In genomic region chr12:111369496-111370220, GRCh38 we compare ENCODE assay signal across 8 cellular contexts. TPM values are rescaled to one million over a fixed set of nuclear protein-coding genes. Genes with fewer than 3 reads are reported as not detected.
DNase-seq lines count a peak whose midpoint lies in the region; ATAC-seq and TF ChIP-seq lines count a peak whose summit lies in the region.

No MANE protein-coding gene starts in this region.

- H3K4me3 ChIP-seq in testis: peak overlapping the region; percentile 85 to 92

- H3K27me3 Mint-ChIP-seq in activated CD4-positive, alpha-beta T cell treated with anti-CD3 and anti-CD28 coated beads for 36 hours: peaks cover 3% of the 10 kb centered on the region
- H3K27me3 Mint-ChIP-seq in activated T-helper 17 cell treated with anti-CD3 and anti-CD28 coated beads, Interleukin-2, amount 50 U/mL, for 72 hours: no peaks in the 10 kb centered on the region
- peaks cover 0 to 4% (median 0%) of the 10 kb centered on the region in 3 donors for H3K27me3 Mint-ChIP-seq in immature natural killer cell (ENCODE audit: low read depth in 3 of 3)

- TF ChIP-seq POLR2A in testis (IDR thresholded peaks at IDR 0.05): no peak

- H3K4me1 ChIP-seq in testis: peaks cover 13% of the 10 kb centered on the region

- WGBS in testis, 2 donors: 25 to 52% methylated on average over 13 of the region's 13 CpGs

- H3K27ac ChIP-seq in testis: peak overlapping the region in 1 of 2 donors; percentile 50

- intact Hi-C loops in activated CD4-positive, alpha-beta T cell treated with anti-CD3 and anti-CD28 coated beads for 36 hours (cut with DNase I, micrococcal nuclease): loop anchor here in 1 of 2 experiments (2.0 kb wide), 1 partner anchor 75 kb away; no protein-coding TSS in a partner anchor
- intact Hi-C loops in testis (cut with DNase I; ENCODE audit: low total_unique reads): no loop called here

- no peaks in the 10 kb centered on the region for H3K36me3 Mint-ChIP-seq in activated CD4-positive, alpha-beta T cell treated with anti-CD3 and anti-CD28 coated beads for 36 hours (ENCODE audit: low read depth)
- H3K36me3 Mint-ChIP-seq in activated T-helper 17 cell treated with anti-CD3 and anti-CD28 coated beads, Interleukin-2, amount 50 U/mL, for 72 hours (ENCODE audit: low read depth): no peaks in the 10 kb centered on the region
- no peaks in the 10 kb centered on the region for H3K36me3 Mint-ChIP-seq in immature natural killer cell

- H3K27me3 ChIP-seq in testis: no peaks in the 10 kb centered on the region

- POLR2A ChIA-PET in activated CD4-positive, alpha-beta T cell treated with anti-CD3 and anti-CD28 coated beads for 36 hours (lab: Charles Lee): interaction anchor here (0.7 to 1.1 kb wide), 2 partner anchors 34 to 271 kb away, joined by 4 to 6 read pairs; no protein-coding TSS in a partner anchor

- H3K9me3 ChIP-seq in testis: no peaks in the 10 kb centered on the region

- CTCF ChIA-PET in activated CD4-positive, alpha-beta T cell treated with anti-CD3 and anti-CD28 coated beads for 36 hours (lab: Charles Lee): interaction anchor here (0.7 to 3.5 kb wide), 5 partner anchors 15 to 82 kb away, joined by 3 to 15 read pairs (median 3); no protein-coding TSS in a partner anchor

- no peak for DNase-seq in activated CD4-positive, alpha-beta T cell treated with anti-CD3 and anti-CD28 coated beads for 36 hours
- no peak for DNase-seq in activated CD4-positive, alpha-beta T cell treated with anti-CD3 and anti-CD28 coated beads, Interleukin-2, amount 50 U/mL, for 1 hour
- DNase-seq in immature natural killer cell: no peak
- DNase-seq in testis: no peak
- DNase-seq in KG1 (lab: John Stamatoyannopoulos, UW): no peak
- DNase-seq in retina: no peak

- no peaks in the 10 kb centered on the region for H3K9me3 Mint-ChIP-seq in activated CD4-positive, alpha-beta T cell treated with anti-CD3 and anti-CD28 coated beads for 36 hours (ENCODE audit: low read depth)
- no peaks in the 10 kb centered on the region for H3K9me3 Mint-ChIP-seq in activated T-helper 17 cell treated with anti-CD3 and anti-CD28 coated beads, Interleukin-2, amount 50 U/mL, for 72 hours
- no peaks in the 10 kb centered on the region for H3K9me3 Mint-ChIP-seq in immature natural killer cell

- peak overlapping the region; percentile 70 for H3K4me3 Mint-ChIP-seq in activated CD4-positive, alpha-beta T cell treated with anti-CD3 and anti-CD28 coated beads for 36 hours
- peak overlapping the region; percentile 68 for H3K4me3 Mint-ChIP-seq in activated T-helper 17 cell treated with anti-CD3 and anti-CD28 coated beads, Interleukin-2, amount 50 U/mL, for 72 hours
- H3K4me3 Mint-ChIP-seq in immature natural killer cell: peak overlapping the region; percentile 84 to 88 (median 85)

- no peak for ATAC-seq in activated CD4-positive, alpha-beta T cell treated with anti-CD3 and anti-CD28 coated beads for 36 hours
- ATAC-seq in activated T-helper 17 cell treated with anti-CD3 and anti-CD28 coated beads, Interleukin-2, amount 50 U/mL, for 72 hours (replicated peaks): no peak
- no peak for ATAC-seq in HG02970 (IDR thresholded peaks at IDR 0.05; ENCODE audit: low FRiP score, unreplicated experiment)

- no peak overlapping the region for H3K27ac Mint-ChIP-seq in activated CD4-positive, alpha-beta T cell treated with anti-CD3 and anti-CD28 coated beads for 36 hours
- no peak overlapping the region for H3K27ac Mint-ChIP-seq in activated T-helper 17 cell treated with anti-CD3 and anti-CD28 coated beads, Interleukin-2, amount 50 U/mL, for 72 hours
- H3K27ac Mint-ChIP-seq in immature natural killer cell: no peak overlapping the region

- peaks cover 15% of the 10 kb centered on the region for H3K4me1 Mint-ChIP-seq in activated CD4-positive, alpha-beta T cell treated with anti-CD3 and anti-CD28 coated beads for 36 hours
- H3K4me1 Mint-ChIP-seq in activated T-helper 17 cell treated with anti-CD3 and anti-CD28 coated beads, Interleukin-2, amount 50 U/mL, for 72 hours: peaks cover 5% of the 10 kb centered on the region
- peaks cover 30 to 34% of the 10 kb centered on the region in 2 donors for H3K4me1 Mint-ChIP-seq in immature natural killer cell

- no peaks in the 10 kb centered on the region for H3K36me3 ChIP-seq in testis (ENCODE audit: low read depth, missing control alignments)

- TF ChIP-seq CTCF in testis (IDR thresholded peaks at IDR 0.05): no peak

RNA-seq across cellular contexts. Expression of gene PHETA1, which starts 0.8 kb away (rescaled TPM):
- 1 to 10 TPM; 1.3 to 1.5 TPM for total RNA-seq in activated CD4-positive, alpha-beta T cell treated with anti-CD3 and anti-CD28 coated beads for 36 hours
- 1 to 10 TPM; 1.1 to 1.2 TPM for total RNA-seq in activated T-helper 17 cell treated with anti-CD3 and anti-CD28 coated beads, Interleukin-2, amount 50 U/mL, for 72 hours
- polyA plus RNA-seq in immature natural killer cell: 1 to 10 TPM; 2.0 to 5.5 (median 2.1) TPM
- 10 to 100 TPM; 16.1 to 27.2 TPM for total RNA-seq in testis
- 13.7 TPM for polyA plus RNA-seq in testis (ENCODE audit: insufficient read depth, low read depth, low replicate concordance)

RNA-seq across cellular contexts. Expression of gene SH2B3, which starts 36.1 kb away (rescaled TPM):
- total RNA-seq in activated CD4-positive, alpha-beta T cell treated with anti-CD3 and anti-CD28 coated beads for 36 hours: 10 to 100 TPM; 29.2 to 32.7 TPM
- 10 to 100 TPM in 1 of 2 donors, 1 to 10 TPM in 1; 8.5 to 12.1 TPM for total RNA-seq in activated T-helper 17 cell treated with anti-CD3 and anti-CD28 coated beads, Interleukin-2, amount 50 U/mL, for 72 hours
- 10 to 100 TPM in 1 of 3 donors, 1 to 10 TPM in 1, under 1 TPM in 1; 0.08 to 13.5 (median 5.3) TPM for polyA plus RNA-seq in immature natural killer cell
- 10 to 100 TPM; 36.9 to 38.1 TPM for total RNA-seq in testis
- polyA plus RNA-seq in testis (ENCODE audit: insufficient read depth, low read depth, low replicate concordance): 22.0 TPM

Comparison
In these comparisons a context has a peak if more than half of its experiments do, and no peak if none do; other contexts are left out.
1. RNA of gene PHETA1, which starts 0.8 kb away (total RNA-seq): 16.1 to 27.2 TPM in testis; 1.3 to 1.5 TPM in activated CD4-positive, alpha-beta T cell treated with anti-CD3 and anti-CD28 coated beads for 36 hours and 1.1 to 1.2 TPM in activated T-helper 17 cell treated with anti-CD3 and anti-CD28 coated beads, Interleukin-2, amount 50 U/mL, for 72 hours; every median in the first group is over 4 times any median in the second.
2. Peak in every context shown above with its lines, with median percentiles within 50 percentile points of each other: H3K4me3 Mint-ChIP-seq.